ENCODE assay signal across 19 cellular contexts in the genomic region with DNA sequence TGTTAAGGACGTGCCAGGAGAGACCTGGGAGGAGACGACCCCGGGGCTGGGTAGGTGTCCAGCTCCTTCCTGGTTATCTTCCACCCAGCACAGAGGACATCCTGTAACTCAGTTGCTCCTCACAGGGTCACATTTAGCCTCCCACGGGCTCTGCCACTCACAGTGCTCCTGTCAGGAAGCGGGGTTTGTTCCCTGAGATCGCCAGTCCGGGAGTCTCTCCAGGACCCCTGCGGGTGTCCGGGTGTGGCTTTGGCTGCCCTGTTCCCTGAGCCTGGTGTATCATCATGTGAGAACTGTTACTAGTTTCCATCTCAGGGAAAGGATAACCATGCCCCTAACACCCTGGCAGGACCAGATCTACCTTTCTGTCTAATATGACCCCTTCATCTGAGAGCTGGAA.
A peak's percentile ranks its signal among the peaks of the same experiment; 100 is the strongest.
DNase-seq lines count a peak whose midpoint lies in the region; ATAC-seq and TF ChIP-seq lines count a peak whose summit lies in the region.
"Had no signal": no experiment of that assay in that cellular context is flagged by ENCODE, and none has a peak within 500 bp of the region (broad histone marks: within the 10 kb centered on the region; RNA-seq: fewer than 3 reads in every experiment).

No MANE protein-coding gene starts in this region.

- POLR2A ChIA-PET in PC-9 (lab: Charles Lee; ENCODE audit: unreplicated experiment), result no interaction called here

- intact Hi-C loops in lower lobe of right lung (cut with DNase I) (no loop called here), PC-9 (cut with micrococcal nuclease; ENCODE audit: unreplicated experiment) (no loop called here)

- H3F3A ChIP-seq in PC-9 (ENCODE audit: insufficient read depth, low read depth), result no peaks in the 10 kb centered on the region

- H3K36me3 ChIP-seq in BLaER1, result no peaks in the 10 kb centered on the region
- H3K36me3 ChIP-seq in MG63, result no peaks in the 10 kb centered on the region
- H3K36me3 ChIP-seq in lower lobe of right lung, result no peaks in the 10 kb centered on the region
- no peaks in the 10 kb centered on the region for H3K36me3 ChIP-seq in PC-9 (ENCODE audit: low read depth)

- DNase-seq in MG63 (peak; percentile 84), lower lobe of right lung (no peak), foreskin keratinocyte (no peak), PC-9 (no peak), cerebellum (ENCODE audit: low spot score) (no peak), GM13976 (ENCODE audit: low spot score) (no peak)
- DNase-seq: activated B cell treated with CpG ODN at 0.5 μM for 24 hours; activated CD4-positive, alpha-beta memory T cell treated with anti-CD3 and anti-CD28 coated beads for 36 hours; activated effector memory CD4-positive, alpha-beta T cell treated with anti-CD3 and anti-CD28 coated beads, Interleukin-2, amount 50 U/mL, for 16 hours; CD4-positive, CD25-positive, alpha-beta regulatory T cell; dermis blood vessel endothelial cell; DMS 273 treated with DMSO at 0.1 percent for 48 hours; head of caudate nucleus; MM.1S; NCI-H1436 treated with DMSO at 0.1 percent for 48 hours; NCI-H510A treated with DMSO at 0.1 percent for 48 hours had no signal

- H3K79me2 ChIP-seq in PC-9 (ENCODE audit: low read depth), result no peaks in the 10 kb centered on the region

- H3K27ac ChIP-seq in BLaER1, result peak overlapping the region; percentile 79
- H3K27ac ChIP-seq in lower lobe of right lung, result peak overlapping the region; percentile 13
- H3K27ac ChIP-seq in skin epidermis, result peak overlapping the region in 19 of 21 experiments; percentile 27 to 81 (median 60)
- no peak overlapping the region for H3K27ac ChIP-seq in foreskin keratinocyte
- H3K27ac ChIP-seq in PC-9, result no peak overlapping the region
- H3K27ac ChIP-seq: RWPE1 had no signal

- H3K4me2 ChIP-seq in BLaER1 (peak overlapping the region; percentile 72), PC-9 (no peak overlapping the region)

- BruUV-seq in PC-9 (replicated peaks; lab: Mats Ljungman, UMichigan), result no TSS peak

- H3K27me3 ChIP-seq in BLaER1 (no peaks in the 10 kb centered on the region), MG63 (no peaks in the 10 kb centered on the region), lower lobe of right lung (ENCODE audit: low read depth) (no peaks in the 10 kb centered on the region), foreskin keratinocyte (no peaks in the 10 kb centered on the region), PC-9 (ENCODE audit: insufficient read depth, low read depth) (no peaks in the 10 kb centered on the region)

- H4K20me1 ChIP-seq in BLaER1 (no peaks in the 10 kb centered on the region), PC-9 (ENCODE audit: insufficient read depth) (no peaks in the 10 kb centered on the region)

- ATAC-seq in lower lobe of right lung (no peak), foreskin keratinocyte (no peak)

- H3K4me3 ChIP-seq in BLaER1 (no peak overlapping the region), MG63 (no peak overlapping the region), lower lobe of right lung (no peak overlapping the region), skin epidermis (no peak overlapping the region), PC-9 (no peak overlapping the region)

- CTCF ChIA-PET in PC-9 (lab: Charles Lee), result interaction anchor here (0.6 kb wide), 1 partner anchor 857 kb away, joined by 5 read pairs; no protein-coding TSS in a partner anchor

- no peak for TF ChIP-seq CTCF in lower lobe of right lung (IDR thresholded peaks at IDR 0.05)
- TF ChIP-seq CTCF in foreskin keratinocyte (conservative IDR thresholded peaks at IDR 0.05), result no peak
- no peak for TF ChIP-seq CTCF in PC-9 (conservative IDR thresholded peaks at IDR 0.05)
- TF ChIP-seq CTCF in GM13976 (IDR thresholded peaks at IDR 0.05; ENCODE audit: borderline replicate concordance, control extremely low read depth, extremely low read depth, insufficient read depth, missing control alignments), result no peak

- peaks cover 56% of the 10 kb centered on the region for H3K4me1 ChIP-seq in BLaER1
- peaks cover 8% of the 10 kb centered on the region for H3K4me1 ChIP-seq in lower lobe of right lung
- H3K4me1 ChIP-seq in foreskin keratinocyte, result peaks cover 21% of the 10 kb centered on the region
- H3K4me1 ChIP-seq in PC-9 (replicated peaks; ENCODE audit: insufficient read depth), result peaks cover 4% of the 10 kb centered on the region; the same call in 1 of the 2 replicates

- no peak overlapping the region for H2AFZ ChIP-seq in PC-9

- no peak overlapping the region for H3K9ac ChIP-seq in BLaER1

- H3K9me3 ChIP-seq in BLaER1, result peaks cover 34% of the 10 kb centered on the region
- H3K9me3 ChIP-seq in MG63, result 0 out of 2 replicates have a peak, but pooled peaks cover 6% of the 10 kb centered on the region
- H3K9me3 ChIP-seq in lower lobe of right lung, result no peaks in the 10 kb centered on the region
- H3K9me3 ChIP-seq in PC-9 (ENCODE audit: insufficient read depth, low read depth), result no peaks in the 10 kb centered on the region

- in situ Hi-C loops in GM13976 (cut with MboI; ENCODE audit: low sequenced_read_pairs, unreplicated experiment), result no loop called here

- no peaks in the 10 kb centered on the region for H3K9me2 ChIP-seq in PC-9 (ENCODE audit: insufficient read depth)

Comparison
In these comparisons a context has a peak if more than half of its experiments do, and no peak if none do; other contexts are left out.
1. H3K27ac ChIP-seq: peak in BLaER1 (single experiment), lower lobe of right lung (single experiment) and skin epidermis (19 of 21); none in foreskin keratinocyte (single experiment) and PC-9 (single experiment).